Comparison of ENCODE assay signal across 37 cellular contexts in genomic region chr2:112045446-112046014, GRCh38.
"Had no signal": no experiment of that assay in that cellular context is flagged by ENCODE, and none has a peak within 500 bp of the region (broad histone marks: within the 10 kb centered on the region; RNA-seq: fewer than 3 reads in every experiment).

No MANE protein-coding gene starts in this region.

- H3K36me3 ChIP-seq: adrenal gland, breast epithelium, cardiac muscle cell, colonic mucosa, esophagus muscularis mucosa, gastrocnemius medialis, heart left ventricle had no signal

- H3K27me3 ChIP-seq: adrenal gland, breast epithelium, cardiac muscle cell, colonic mucosa, esophagus muscularis mucosa, gastrocnemius medialis, heart left ventricle had no signal

- ATAC-seq: activated CD4-positive, alpha-beta T cell treated with anti-CD3 and anti-CD28 coated beads for 36 hours; activated CD8-positive, alpha-beta memory T cell treated with anti-CD3 and anti-CD28 coated beads, Interleukin-2, amount 10 ng/mL, durations not matched to agents 7 days and 5 days; activated CD8-positive, alpha-beta T cell treated with anti-CD3 and anti-CD28 coated beads, Interleukin-2, amount 10 ng/mL, durations not matched to agents 7 days and 5 days; activated naive CD8-positive, alpha-beta T cell treated with anti-CD3 and anti-CD28 coated beads, Interleukin-2, amount 50 U/mL, for 24 hours; foreskin keratinocyte; gastrocnemius medialis; heart left ventricle; T-helper 17 cell had no signal

- H3K9me3 ChIP-seq: adrenal gland, colonic mucosa, gastrocnemius medialis had no signal

- H3K4me1 ChIP-seq: breast epithelium, colonic mucosa, foreskin keratinocyte, gastrocnemius medialis had no signal

- H3K4me1 Mint-ChIP-seq: activated CD4-positive, alpha-beta T cell treated with anti-CD3 and anti-CD28 coated beads for 36 hours; activated CD4-positive, alpha-beta T cell treated with anti-CD3 and anti-CD28 coated beads, Interleukin-2, amount 10 ng/mL, durations not matched to agents 24 days and 14 days; activated CD8-positive, alpha-beta memory T cell treated with anti-CD3 and anti-CD28 coated beads, Interleukin-2, amount 10 ng/mL, durations not matched to agents 7 days and 5 days; activated naive CD4-positive, alpha-beta T cell treated with anti-CD3 and anti-CD28 coated beads, Interleukin-2, amount 50 U/mL, for 24 hours; activated naive CD8-positive, alpha-beta T cell treated with anti-CD3 and anti-CD28 coated beads for 36 hours; activated naive CD8-positive, alpha-beta T cell treated with anti-CD3 and anti-CD28 coated beads, Interleukin-2, amount 50 U/mL, for 24 hours; T-helper 17 cell had no signal

- H3K27ac Mint-ChIP-seq: activated CD4-positive, alpha-beta memory T cell treated with anti-CD3 and anti-CD28 coated beads for 36 hours; activated CD4-positive, alpha-beta T cell treated with anti-CD3 and anti-CD28 coated beads for 36 hours; activated CD4-positive, alpha-beta T cell treated with anti-CD3 and anti-CD28 coated beads, Interleukin-2, amount 10 ng/mL, durations not matched to agents 24 days and 14 days; activated CD8-positive, alpha-beta memory T cell treated with anti-CD3 and anti-CD28 coated beads, Interleukin-2, amount 10 ng/mL, durations not matched to agents 7 days and 5 days; activated CD8-positive, alpha-beta T cell treated with anti-CD3 and anti-CD28 coated beads, Interleukin-2, amount 10 ng/mL, durations not matched to agents 7 days and 5 days; activated naive CD4-positive, alpha-beta T cell treated with anti-CD3 and anti-CD28 coated beads for 36 hours; activated naive CD8-positive, alpha-beta T cell treated with anti-CD3 and anti-CD28 coated beads for 36 hours; activated naive CD8-positive, alpha-beta T cell treated with anti-CD3 and anti-CD28 coated beads, Interleukin-2, amount 50 U/mL, for 24 hours; activated T-helper 1 cell treated with anti-CD3 and anti-CD28 coated beads, Interleukin-12 subunit alpha, Interleukin-12 subunit beta, Interleukin-2, Interleukin-4 antibody, amounts not matched to agents 30 ng/mL and 10 ng/mL and 1 ng/mL, durations not matched to agents 14 hours and 24 hours and 36 hours; activated T-helper 2 cell treated with anti-CD3 and anti-CD28 coated beads, Interferon-gamma antibody, Interleukin-2, Interleukin-4, amounts not matched to agents 10 μg/mL and 5 μg/mL and 100 μg/mL, durations not matched to agents 14 hours and 24 hours and 36 hours; brain; T-helper 17 cell; T-helper 2 cell treated with Interferon-gamma antibody and Interleukin-4, amounts not matched to agents 5 μg/mL and 100 μg/mL, for 36 hours had no signal

- H3K36me3 Mint-ChIP-seq: activated CD4-positive, alpha-beta memory T cell treated with anti-CD3 and anti-CD28 coated beads for 36 hours; activated CD8-positive, alpha-beta memory T cell treated with anti-CD3 and anti-CD28 coated beads, Interleukin-2, amount 10 ng/mL, durations not matched to agents 7 days and 5 days; activated naive CD4-positive, alpha-beta T cell treated with anti-CD3 and anti-CD28 coated beads, Interleukin-2, amount 50 U/mL, for 24 hours; activated naive CD8-positive, alpha-beta T cell treated with anti-CD3 and anti-CD28 coated beads for 36 hours; brain had no signal

- H3K4me3 Mint-ChIP-seq: activated CD4-positive, alpha-beta memory T cell treated with anti-CD3 and anti-CD28 coated beads for 36 hours; activated CD4-positive, alpha-beta T cell treated with anti-CD3 and anti-CD28 coated beads for 36 hours; activated CD4-positive, alpha-beta T cell treated with anti-CD3 and anti-CD28 coated beads, Interleukin-2, amount 10 ng/mL, durations not matched to agents 24 days and 14 days; activated CD8-positive, alpha-beta memory T cell treated with anti-CD3 and anti-CD28 coated beads, Interleukin-2, amount 10 ng/mL, durations not matched to agents 7 days and 5 days; activated CD8-positive, alpha-beta T cell treated with anti-CD3 and anti-CD28 coated beads, Interleukin-2, amount 10 ng/mL, durations not matched to agents 7 days and 5 days; activated naive CD4-positive, alpha-beta T cell treated with anti-CD3 and anti-CD28 coated beads for 36 hours; activated naive CD4-positive, alpha-beta T cell treated with anti-CD3 and anti-CD28 coated beads, Interleukin-2, amount 50 U/mL, for 24 hours; activated naive CD8-positive, alpha-beta T cell treated with anti-CD3 and anti-CD28 coated beads for 36 hours; activated naive CD8-positive, alpha-beta T cell treated with anti-CD3 and anti-CD28 coated beads, Interleukin-2, amount 50 U/mL, for 24 hours; activated T-helper 1 cell treated with anti-CD3 and anti-CD28 coated beads, Interleukin-12 subunit alpha, Interleukin-12 subunit beta, Interleukin-2, Interleukin-4 antibody, amounts not matched to agents 30 ng/mL and 10 ng/mL and 1 ng/mL, durations not matched to agents 14 hours and 24 hours and 36 hours; brain; T-helper 17 cell; T-helper 2 cell treated with Interferon-gamma antibody and Interleukin-4, amounts not matched to agents 5 μg/mL and 100 μg/mL, for 36 hours had no signal

- H3K27ac ChIP-seq: adrenal gland, breast epithelium, cardiac muscle cell, colonic mucosa, esophagus muscularis mucosa, foreskin keratinocyte, gastrocnemius medialis, heart left ventricle had no signal

- DNase-seq: activated CD4-positive, alpha-beta memory T cell treated with anti-CD3 and anti-CD28 coated beads for 36 hours; activated CD4-positive, alpha-beta T cell treated with anti-CD3 and anti-CD28 coated beads for 36 hours; activated CD4-positive, alpha-beta T cell treated with anti-CD3 and anti-CD28 coated beads, Interleukin-2, amount 10 ng/mL, durations not matched to agents 24 days and 14 days; activated CD4-positive, CD25-positive, alpha-beta regulatory T cell; activated CD4-positive, CD25-positive, alpha-beta regulatory T cell treated with anti-CD3 and anti-CD28 coated beads, Interleukin-2, amount 50 U/mL, for 72 hours; activated CD8-positive, alpha-beta memory T cell treated with anti-CD3 and anti-CD28 coated beads, Interleukin-2, amount 10 ng/mL, durations not matched to agents 7 days and 5 days; activated CD8-positive, alpha-beta memory T cell treated with anti-CD3 and anti-CD28 coated beads, Interleukin-2, amount 50 U/mL, for 4 hours; activated CD8-positive, alpha-beta T cell treated with anti-CD3 and anti-CD28 coated beads, Interleukin-2, amount 10 ng/mL, durations not matched to agents 7 days and 5 days; activated effector memory CD4-positive, alpha-beta T cell treated with anti-CD3 and anti-CD28 coated beads, Interleukin-2, amount 50 U/mL, for 16 hours; activated naive CD4-positive, alpha-beta T cell treated with anti-CD3 and anti-CD28 coated beads for 36 hours; activated naive CD8-positive, alpha-beta T cell treated with anti-CD3 and anti-CD28 coated beads for 36 hours; activated naive CD8-positive, alpha-beta T cell treated with anti-CD3 and anti-CD28 coated beads, Interleukin-2, amount 50 U/mL, for 24 hours; activated T-cell treated with anti-CD3 and anti-CD28 coated beads, Interleukin-2, amount 50 U/mL, for 1 hour; activated T-cell treated with anti-CD3 and anti-CD28 coated beads, Interleukin-2, amount 50 U/mL, for 48 hours; adrenal gland; amygdala; aorta; central memory CD4-positive, alpha-beta T cell; cerebellar nuclear complex; colonic mucosa; effector CD8-positive, alpha-beta T cell; erythroblast; gastrocnemius medialis; glutamatergic neuron; heart left ventricle; T-helper 1 cell; T-helper 17 cell; T1000 had no signal

- H3K4me3 ChIP-seq: adrenal gland, breast epithelium, cardiac muscle cell, colonic mucosa, esophagus muscularis mucosa, gastrocnemius medialis, heart left ventricle had no signal

- H3K9me3 Mint-ChIP-seq: activated CD4-positive, alpha-beta T cell treated with anti-CD3 and anti-CD28 coated beads, Interleukin-2, amount 10 ng/mL, durations not matched to agents 24 days and 14 days; activated naive CD4-positive, alpha-beta T cell treated with anti-CD3 and anti-CD28 coated beads for 36 hours; activated naive CD8-positive, alpha-beta T cell treated with anti-CD3 and anti-CD28 coated beads, Interleukin-2, amount 50 U/mL, for 24 hours; activated T-helper 1 cell treated with anti-CD3 and anti-CD28 coated beads, Interleukin-12 subunit alpha, Interleukin-12 subunit beta, Interleukin-2, Interleukin-4 antibody, amounts not matched to agents 30 ng/mL and 10 ng/mL and 1 ng/mL, durations not matched to agents 14 hours and 24 hours and 36 hours; activated T-helper 2 cell treated with anti-CD3 and anti-CD28 coated beads, Interferon-gamma antibody, Interleukin-2, Interleukin-4, amounts not matched to agents 10 μg/mL and 5 μg/mL and 100 μg/mL, durations not matched to agents 14 hours and 24 hours and 36 hours; T-helper 2 cell treated with Interferon-gamma antibody and Interleukin-4, amounts not matched to agents 5 μg/mL and 100 μg/mL, for 36 hours had no signal

- H3K27me3 Mint-ChIP-seq: activated naive CD4-positive, alpha-beta T cell treated with anti-CD3 and anti-CD28 coated beads, Interleukin-2, amount 50 U/mL, for 24 hours; activated naive CD8-positive, alpha-beta T cell treated with anti-CD3 and anti-CD28 coated beads for 36 hours; activated naive CD8-positive, alpha-beta T cell treated with anti-CD3 and anti-CD28 coated beads, Interleukin-2, amount 50 U/mL, for 24 hours had no signal
